ENCODE assay signal across 16 cellular contexts in genomic region chr7:77831953-77832352, GRCh38. TPM values are rescaled to one million over a fixed set of nuclear protein-coding genes. Genes with fewer than 3 reads are reported as not detected.
DNase-seq lines count a peak whose midpoint lies in the region; ATAC-seq, FAIRE-seq and TF ChIP-seq lines count a peak whose summit lies in the region.
"Had no signal": no experiment of that assay in that cellular context is flagged by ENCODE, and none has a peak within 500 bp of the region (broad histone marks: within the 10 kb centered on the region; RNA-seq: fewer than 3 reads in every experiment).

No MANE protein-coding gene starts in this region.

- H3K9me3 Mint-ChIP-seq in memory B cell, result no peaks in the 10 kb centered on the region
- H3K9me3 Mint-ChIP-seq in WTC11, result peaks cover 7% of the 10 kb centered on the region
- H3K9me3 Mint-ChIP-seq: HFFc6 had no signal

- CTCF ChIA-PET in WTC11 (lab: Charles Lee), result interaction anchor here (0.6 kb wide), 1 partner anchor 66 kb away, joined by 3 read pairs; no protein-coding TSS in a partner anchor

- DNase-seq in cardiac muscle cell (ENCODE audit: low read depth in 1 of 2, low spot score in 1 of 2), result no peak
- no peak for DNase-seq in left ventricle myocardium superior
- DNase-seq in T-helper 17 cell, result no peak
- no peak for DNase-seq in memory B cell (ENCODE audit: low spot score in 2 of 2)
- DNase-seq in WTC11 (ENCODE audit: low spot score), result no peak
- DNase-seq in H4 (ENCODE audit: low spot score), result no peak
- DNase-seq in GM12892 (ENCODE audit: insufficient read length), result no peak
- DNase-seq: ACHN, GF-D8, GOT3, HFFc6, NCI-H1417 treated with DMSO at 0.1 percent for 48 hours, NCI-H2029, NCI-H2171 treated with DMSO at 0.1 percent for 48 hours, SIG-M5 had no signal

- intact Hi-C loops in left ventricle myocardium superior (cut with micrococcal nuclease), result no loop called here

- peak overlapping the region; percentile 68 for H3K4me3 Mint-ChIP-seq in T-helper 17 cell
- no peak overlapping the region for H3K4me3 Mint-ChIP-seq in memory B cell
- H3K4me3 Mint-ChIP-seq in WTC11, result no peak overlapping the region
- H3K4me3 Mint-ChIP-seq: HFFc6 had no signal

- H3K4me1 ChIP-seq in cardiac muscle cell (ENCODE audit: low read depth), result peaks cover 33% of the 10 kb centered on the region

- ATAC-seq in left ventricle myocardium superior, result no peak
- no peak for ATAC-seq in T-helper 17 cell
- no peak for ATAC-seq in memory B cell (ENCODE audit: low read depth)
- no peak for ATAC-seq in WTC11

- TF ChIP-seq POLR2A in GM12892 (IDR thresholded peaks at IDR 0.05; ENCODE audit: low read depth, low read length), result no peak

- no peak for FAIRE-seq in GM12892 (lab: Jason Lieb, UNC)
- FAIRE-seq: RCC 7860 had no signal

- H3K36me3 ChIP-seq in cardiac muscle cell, result no peaks in the 10 kb centered on the region

- no peaks in the 10 kb centered on the region for H3K27me3 ChIP-seq in cardiac muscle cell

- H3K4me1 Mint-ChIP-seq in T-helper 17 cell (peaks cover 44% of the 10 kb centered on the region), memory B cell (peaks cover 25% of the 10 kb centered on the region), WTC11 (peaks cover 4% of the 10 kb centered on the region)

- peak overlapping the region; percentile 82 for H3K27ac Mint-ChIP-seq in T-helper 17 cell
- peak overlapping the region; percentile 81 for H3K27ac Mint-ChIP-seq in memory B cell
- H3K27ac Mint-ChIP-seq in WTC11, result no peak overlapping the region
- H3K27ac Mint-ChIP-seq: HFFc6 had no signal

- H3K27ac ChIP-seq in cardiac muscle cell, result peak overlapping the region; percentile 26

- H3K36me3 Mint-ChIP-seq in T-helper 17 cell (ENCODE audit: low read depth), result peaks cover 2% of the 10 kb centered on the region
- H3K36me3 Mint-ChIP-seq in memory B cell, result peaks cover 10% of the 10 kb centered on the region
- no peaks in the 10 kb centered on the region for H3K36me3 Mint-ChIP-seq in WTC11

- TF ChIP-seq CTCF in cardiac muscle cell (IDR thresholded peaks at IDR 0.05; ENCODE audit: low read depth, low read length), result no peak
- no peak for TF ChIP-seq CTCF in WTC11 (IDR thresholded peaks at IDR 0.05)

- POLR2A ChIA-PET in WTC11 (lab: Charles Lee), result no interaction called here

- H3K4me3 ChIP-seq in cardiac muscle cell, result no peak overlapping the region

- H3K9me3 ChIP-seq in cardiac muscle cell (ENCODE audit: low read depth), result no peaks in the 10 kb centered on the region
- H3K9me3 ChIP-seq in T-helper 17 cell (ENCODE audit: control insufficient read depth, low read length, poor library complexity, severe bottlenecking), result no peaks in the 10 kb centered on the region

- H3K27me3 Mint-ChIP-seq in T-helper 17 cell (no peaks in the 10 kb centered on the region), memory B cell (no peaks in the 10 kb centered on the region), WTC11 (ENCODE audit: low read depth) (no peaks in the 10 kb centered on the region)

TF ChIP-seq in WTC11, 78 proteins besides CTCF, POLR2A, EP300 and RAD21:
- TF ChIP-seq MLX (CRISPR knock-in tag; IDR thresholded peaks at IDR 0.05), result no peak
- no peak for TF ChIP-seq E2F1 (CRISPR knock-in tag; IDR thresholded peaks at IDR 0.05)
- no peak for TF ChIP-seq JUN (CRISPR knock-in tag; IDR thresholded peaks at IDR 0.05)
TF ChIP-seq in WTC11: peak in this region for 0.

RNA-seq across cellular contexts. Expression of gene PHTF2, which starts 33.4 kb away (rescaled TPM):
- 27.7 and 36.6 TPM in 2 replicates for total RNA-seq in cardiac muscle cell
- polyA plus RNA-seq in cardiac muscle cell, result 28.4 and 49.9 TPM in 2 replicates
- 22.3 TPM for total RNA-seq in left ventricle myocardium superior
- 10 to 100 TPM; 68.1 to 69.9 TPM for total RNA-seq in T-helper 17 cell
- 17.9 to 20.1 TPM (median 19.7 TPM) in 3 replicates for total RNA-seq in WTC11 (2021)
- total RNA-seq in H4 (2014; rRNA removed; shearing (Covaris generic)), result 41.2 and 53.6 TPM in 2 replicates
- 24.9 TPM for polyA plus RNA-seq in GM12892 (2012; ENCODE audit: missing spikeins)

RNA-seq across cellular contexts. Expression of gene TMEM60, which starts 33.7 kb away (rescaled TPM):
- total RNA-seq in cardiac muscle cell, result 10.6 and 12.6 TPM in 2 replicates
- polyA plus RNA-seq in cardiac muscle cell, result 42.6 and 44.4 TPM in 2 replicates
- 8.1 TPM for total RNA-seq in left ventricle myocardium superior
- total RNA-seq in T-helper 17 cell, result 1 to 10 TPM; 5.0 to 6.3 TPM
- total RNA-seq in WTC11 (2021), result 21.5 to 23.7 TPM (median 23.4 TPM) in 3 replicates
- 58.0 and 58.2 TPM in 2 replicates for total RNA-seq in H4 (2014; rRNA removed; shearing (Covaris generic))
- polyA plus RNA-seq in GM12892 (2012; ENCODE audit: missing spikeins), result 26.2 TPM
